8 cellular contexts compared by ENCODE assay signal in genomic region chr5:150779397-150780179, GRCh38. TPM values are rescaled to one million over a fixed set of nuclear protein-coding genes. Genes with fewer than 3 reads are reported as not detected.
A peak's percentile ranks its signal among the peaks of the same experiment; 100 is the strongest.
DNase-seq lines count a peak whose midpoint lies in the region; ATAC-seq and TF ChIP-seq lines count a peak whose summit lies in the region.

No MANE protein-coding gene starts in this region.

- TF ChIP-seq CTCF in CD4-positive, alpha-beta T cell (IDR thresholded peaks at IDR 0.05): no peak
- no peak for TF ChIP-seq CTCF in lower lobe of right lung (IDR thresholded peaks at IDR 0.05)

- no peaks in the 10 kb centered on the region for H3K27me3 Mint-ChIP-seq in CD4-positive, alpha-beta T cell

- no peaks in the 10 kb centered on the region for H3K9me3 Mint-ChIP-seq in CD4-positive, alpha-beta T cell

- peaks cover 64% of the 10 kb centered on the region for H3K4me1 Mint-ChIP-seq in CD4-positive, alpha-beta T cell (ENCODE audit: low read depth)

- H3K27ac ChIP-seq in CD4-positive, alpha-beta T cell (ENCODE audit: low read depth, low read length): peak overlapping the region; percentile 62
- H3K27ac ChIP-seq in angular gyrus (ENCODE audit: low read depth, low read length): peak overlapping the region; percentile 65
- H3K27ac ChIP-seq in lower lobe of right lung: peak overlapping the region; percentile 92

- CTCF ChIA-PET in CD4-positive, alpha-beta T cell (lab: Charles Lee): interaction anchor here (0.8 to 3.1 kb wide), 11 partner anchors 10 to 329 kb away, joined by 3 to 26 read pairs (median 4); partner anchors contain the start of genes IRGM and RBM22

- ATAC-seq in CD4-positive, alpha-beta T cell (ENCODE audit: poor library complexity): no peak
- peak; percentile 5 for ATAC-seq in HG02981 (IDR thresholded peaks at IDR 0.05; ENCODE audit: unreplicated experiment)
- ATAC-seq in lower lobe of right lung: no peak
- no peak for ATAC-seq in GM21825 (IDR thresholded peaks at IDR 0.05; ENCODE audit: unreplicated experiment)

- H3K4me3 ChIP-seq in lower lobe of right lung: peak overlapping the region; percentile 92

- H3K4me3 Mint-ChIP-seq in CD4-positive, alpha-beta T cell: peak overlapping the region; percentile 99

- POLR2A ChIA-PET in CD4-positive, alpha-beta T cell (lab: Charles Lee): interaction anchor here (0.9 to 6.0 kb wide), 6 partner anchors 10 to 330 kb away, joined by 3 to 49 read pairs (median 10); partner anchors contain the start of genes DCTN4, IRGM, RBM22 and RPS14

- no peak for TF ChIP-seq POLR2A in erythroblast (IDR thresholded peaks at IDR 0.05; ENCODE audit: low read length)

- intact Hi-C loops in CD4-positive, alpha-beta T cell (cut with DNase I, micrococcal nuclease): loop anchor here (2.0 to 10.0 kb wide), 6 partner anchors 77 to 475 kb away; partner anchors contain the start of genes GM2A (in 1 of the 2) and RBM22 (in 1 of the 2)
- intact Hi-C loops in lower lobe of right lung (cut with DNase I): no loop called here

- no peaks in the 10 kb centered on the region for H3K9me3 ChIP-seq in CD4-positive, alpha-beta T cell (ENCODE audit: control insufficient read depth, low read length)
- no peaks in the 10 kb centered on the region for H3K9me3 ChIP-seq in lower lobe of right lung

- H3K27me3 ChIP-seq in CD4-positive, alpha-beta T cell (ENCODE audit: control insufficient read depth, insufficient read depth, low read length): no peaks in the 10 kb centered on the region
- no peaks in the 10 kb centered on the region for H3K27me3 ChIP-seq in lower lobe of right lung (ENCODE audit: low read depth)

- H3K27ac Mint-ChIP-seq in CD4-positive, alpha-beta T cell: peak overlapping the region; percentile 90

- H3K36me3 Mint-ChIP-seq in CD4-positive, alpha-beta T cell (ENCODE audit: low read depth): peaks cover 4% of the 10 kb centered on the region

- no peaks in the 10 kb centered on the region for H3K36me3 ChIP-seq in lower lobe of right lung

- no peak for DNase-seq in CD4-positive, alpha-beta T cell
- DNase-seq in lower lobe of right lung (no peak), kidney glomerular epithelial cell (lab: John Stamatoyannopoulos, UW) (no peak), UCSD-AML1 (lab: John Stamatoyannopoulos, UW; ENCODE audit: unreplicated experiment) (no peak), erythroblast (lab: John Stamatoyannopoulos, UW) (no peak)

- H3K4me1 ChIP-seq in lower lobe of right lung: peaks cover 54% of the 10 kb centered on the region

RNA-seq across cellular contexts. Expression of gene SMIM3, which starts 1.0 kb away (rescaled TPM):
- total RNA-seq in CD4-positive, alpha-beta T cell: 1 to 10 TPM; 2.9 TPM
- total RNA-seq in lower lobe of right lung: 17.1 TPM

RNA-seq across cellular contexts. Expression of gene DCTN4, which starts 20.8 kb away (rescaled TPM):
- total RNA-seq in CD4-positive, alpha-beta T cell: 10 to 100 TPM; 81.2 to 84.4 TPM
- 71.8 TPM for total RNA-seq in lower lobe of right lung
